Comparison of ENCODE assay signal across 16 cellular contexts in the genomic region with DNA sequence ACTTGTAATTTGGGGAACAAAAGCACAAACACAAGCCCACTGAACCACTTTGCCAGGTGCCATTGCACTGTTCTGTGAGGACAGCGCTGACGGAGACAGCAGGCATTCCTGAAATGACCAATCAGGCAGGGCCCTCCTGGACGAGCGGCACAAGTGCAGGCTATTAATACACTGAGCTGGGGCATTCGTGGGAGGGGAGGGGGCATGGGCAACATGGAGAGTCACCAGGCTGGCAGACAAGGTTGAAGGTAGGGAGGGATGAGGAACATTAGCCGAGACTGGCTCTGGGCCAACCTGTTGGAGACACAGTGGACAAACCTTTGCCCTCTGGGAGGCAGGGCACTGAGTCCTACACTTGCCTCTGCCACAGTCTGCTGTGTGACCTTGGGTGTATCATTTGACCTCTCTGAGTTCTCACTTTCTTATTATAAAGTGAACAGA. TPM values are rescaled to one million over a fixed set of nuclear protein-coding genes. Genes with fewer than 3 reads are reported as not detected.
DNase-seq lines count a peak whose midpoint lies in the region; ATAC-seq and TF ChIP-seq lines count a peak whose summit lies in the region.
"Had no signal": no experiment of that assay in that cellular context is flagged by ENCODE, and none has a peak within 500 bp of the region (broad histone marks: within the 10 kb centered on the region; RNA-seq: fewer than 3 reads in every experiment).

No MANE protein-coding gene starts in this region.

- peak overlapping the region; percentile 73 for H3K27ac Mint-ChIP-seq in activated naive CD4-positive, alpha-beta T cell treated with anti-CD3 and anti-CD28 coated beads, Interleukin-2, amount 50 U/mL, for 24 hours

- TF ChIP-seq CTCF in body of pancreas (IDR thresholded peaks at IDR 0.05) (no peak), liver (IDR thresholded peaks at IDR 0.05; ENCODE audit: low read depth, low read length, missing input control) (peak; percentile 7)

- peaks cover 7% of the 10 kb centered on the region for H3K4me1 ChIP-seq in body of pancreas
- peaks cover 0 to 13% (median 9%) of the 10 kb centered on the region in 4 donors for H3K4me1 ChIP-seq in liver (ENCODE audit: control insufficient read depth in 4 of 4, insufficient read depth in 4 of 4, low read length in 3 of 4)
- H3K4me1 ChIP-seq: prostate gland had no signal

- H3K4me3 Mint-ChIP-seq in activated naive CD4-positive, alpha-beta T cell treated with anti-CD3 and anti-CD28 coated beads, Interleukin-2, amount 50 U/mL, for 24 hours: no peak overlapping the region

- TF ChIP-seq POLR2A in body of pancreas (IDR thresholded peaks at IDR 0.05): no peak

- H3K9me3 Mint-ChIP-seq in activated naive CD4-positive, alpha-beta T cell treated with anti-CD3 and anti-CD28 coated beads, Interleukin-2, amount 50 U/mL, for 24 hours: no peaks in the 10 kb centered on the region

- no peak overlapping the region for H3K9ac ChIP-seq in liver (ENCODE audit: low read depth in 1 of 2, low read length in 2 of 2)

- H3K4me3 ChIP-seq in body of pancreas (no peak overlapping the region), liver (ENCODE audit: low read depth in 1 of 3, low read length in 3 of 3) (no peak overlapping the region)
- H3K4me3 ChIP-seq: prostate gland, SJCRH30 had no signal

- H3K4me1 Mint-ChIP-seq in activated naive CD4-positive, alpha-beta T cell treated with anti-CD3 and anti-CD28 coated beads, Interleukin-2, amount 50 U/mL, for 24 hours: peaks cover 28% of the 10 kb centered on the region

- no peak overlapping the region for H3K27ac ChIP-seq in body of pancreas
- no peak overlapping the region for H3K27ac ChIP-seq in liver (ENCODE audit: low read depth in 1 of 2, low read length in 2 of 2)
- H3K27ac ChIP-seq: epithelial cell of prostate, prostate gland, SJCRH30 had no signal

- H3K36me3 Mint-ChIP-seq in activated naive CD4-positive, alpha-beta T cell treated with anti-CD3 and anti-CD28 coated beads, Interleukin-2, amount 50 U/mL, for 24 hours: no peaks in the 10 kb centered on the region

- no peaks in the 10 kb centered on the region for H3K36me3 ChIP-seq in body of pancreas (replicated peaks in 1 of 2; ENCODE audit: insufficient read depth in 1 of 2, low read depth in 2 of 2)
- H3K36me3 ChIP-seq in liver (ENCODE audit: control insufficient read depth in 4 of 4, insufficient read depth in 3 of 4, low read depth in 1 of 4, low read length in 3 of 4): no peaks in the 10 kb centered on the region
- H3K36me3 ChIP-seq: prostate gland, SJCRH30 had no signal

- peak in 1 of 2 donors; percentile 52 for TF ChIP-seq RAD21 in liver (IDR thresholded peaks at IDR 0.05)

- H3K27me3 Mint-ChIP-seq in activated naive CD4-positive, alpha-beta T cell treated with anti-CD3 and anti-CD28 coated beads, Interleukin-2, amount 50 U/mL, for 24 hours: no peaks in the 10 kb centered on the region

- no peak for ATAC-seq in body of pancreas
- no peak for ATAC-seq in GM21786 (IDR thresholded peaks at IDR 0.05; ENCODE audit: unreplicated experiment)

- WGBS in body of pancreas, 2 donors: 50 to 74% methylated on average over 6 of the region's 6 CpGs
- WGBS in liver: 57% methylated on average over 6 of the region's 6 CpGs

- H3K27me3 ChIP-seq in body of pancreas: no peaks in the 10 kb centered on the region
- H3K27me3 ChIP-seq in liver (ENCODE audit: control insufficient read depth in 4 of 4, insufficient read depth in 4 of 4, low read length in 3 of 4): no peaks in the 10 kb centered on the region
- H3K27me3 ChIP-seq: SJCRH30 had no signal

- H3K9me3 ChIP-seq in body of pancreas: no peaks in the 10 kb centered on the region
- no peaks in the 10 kb centered on the region for H3K9me3 ChIP-seq in liver (ENCODE audit: control insufficient read depth in 4 of 4, low read length in 3 of 4)
- H3K9me3 ChIP-seq: prostate gland, SJCRH30 had no signal

- DNase-seq in activated naive CD4-positive, alpha-beta T cell (lab: John Stamatoyannopoulos, UW): no peak
- DNase-seq in body of pancreas (peak in 3 of 4 donors; percentile 20 to 45 (median 36)), NCI-H774 (lab: John Stamatoyannopoulos, UW) (no peak), epidermal melanocyte (ENCODE audit: insufficient read length, low spot score) (no peak), activated gamma-delta T cell (lab: John Stamatoyannopoulos, UW) (no peak)
- DNase-seq: aorta; glutamatergic neuron; kidney; NCI-H2081 treated with DMSO at 0.1 percent for 48 hours; SJCRH30; stimulated activated CD4-positive, alpha-beta T cell treated with anti-CD3 and anti-CD28 coated beads, Interleukin-1b, Interleukin-23, amount 100 ng/mL, for 48 hours had no signal

- intact Hi-C loops in body of pancreas (cut with DNase I): no loop called here

TF ChIP-seq in liver, 16 proteins besides CTCF, POLR2A, EP300 and RAD21:
- TF ChIP-seq ATF3 (IDR thresholded peaks at IDR 0.05): no peak
- TF ChIP-seq RXRA (IDR thresholded peaks at IDR 0.05): peak; percentile 42 to 53
- TF ChIP-seq MAX (IDR thresholded peaks at IDR 0.05): peak; percentile 15
- peak; percentile 80 to 90 for TF ChIP-seq HNF4A (conservative IDR thresholded peaks at IDR 0.05)
- no peak for TF ChIP-seq GABPA (IDR thresholded peaks at IDR 0.05 in 1 of 2, conservative IDR thresholded peaks at IDR 0.05 in 1 of 2)
- no peak for TF ChIP-seq EGR1 (IDR thresholded peaks at IDR 0.05; ENCODE audit: low read depth in 2 of 2)
- TF ChIP-seq SP1 (IDR thresholded peaks at IDR 0.05): peak; percentile 36
- TF ChIP-seq TAF1 (conservative IDR thresholded peaks at IDR 0.05): no peak
- TF ChIP-seq HNF4G (IDR thresholded peaks at IDR 0.05): peak; percentile 73
TF ChIP-seq in liver: peak in this region for 5.

RNA-seq across cellular contexts. Expression of gene NOX5, which starts 45.6 kb away (rescaled TPM):
- under 1 TPM in 1 of 2 donors, not detected in 1; 0.26 TPM for total RNA-seq in body of pancreas
- under 1 TPM; under 0.01 TPM for total RNA-seq in liver
- under 1 TPM; 0.02 to 0.08 TPM for polyA plus RNA-seq in liver
- total RNA-seq: SJCRH30 had no signal

Comparison
In these comparisons a context has a peak if more than half of its experiments do, and no peak if none do; other contexts are left out.
1. DNase-seq: peak in body of pancreas (3 of 4); none in activated naive CD4-positive, alpha-beta T cell (0 of 4), NCI-H774 (single experiment), epidermal melanocyte (single experiment) and activated gamma-delta T cell (single experiment).